25 cellular contexts compared by ENCODE assay signal in genomic region chr5:101580591-101580990, GRCh38.
DNase-seq lines count a peak whose midpoint lies in the region; ATAC-seq, FAIRE-seq and TF ChIP-seq lines count a peak whose summit lies in the region.
"Had no signal": no experiment of that assay in that cellular context is flagged by ENCODE, and none has a peak within 500 bp of the region (broad histone marks: within the 10 kb centered on the region; RNA-seq: fewer than 3 reads in every experiment).

No MANE protein-coding gene starts in this region.

- no peak for TF ChIP-seq RAD21 in HepG2 (CRISPR knock-in tag; IDR thresholded peaks at IDR 0.05)

- POLR2A ChIA-PET in PC-3 (lab: Charles Lee; ENCODE audit: unreplicated experiment) (no interaction called here), HepG2 (lab: Yijun Ruan, JAX) (no interaction called here)

- BruUV-seq in PC-3 (replicated peaks; lab: Mats Ljungman, UMichigan) (no TSS peak), HepG2 (replicated peaks; lab: Mats Ljungman, UMichigan) (no TSS peak)

- H3K4me1 ChIP-seq in GM23248 (ENCODE audit: insufficient read depth) (no peaks in the 10 kb centered on the region), PC-3 (ENCODE audit: insufficient read depth, low read length) (no peaks in the 10 kb centered on the region), HepG2 (ENCODE audit: insufficient read depth, low read length) (no peaks in the 10 kb centered on the region)
- H3K4me1 ChIP-seq: Caco-2 had no signal

- CTCF ChIA-PET in PC-3 (lab: Charles Lee) = no interaction called here
- CTCF ChIA-PET in HepG2 (lab: Yijun Ruan, JAX; ENCODE audit: low intra/inter-chr PET ratio, low total read pairs) = no interaction called here

- peak overlapping the region; percentile 27; the same call in 1 of the 2 replicates for H2AFZ ChIP-seq in GM23248
- H2AFZ ChIP-seq in PC-3 (ENCODE audit: low read length) = no peak overlapping the region
- no peak overlapping the region for H2AFZ ChIP-seq in HepG2 (ENCODE audit: low read length)

- TF ChIP-seq EP300 in HepG2 (IDR thresholded peaks at IDR 0.05; ENCODE audit: low read depth in 2 of 2, low read length in 2 of 2) (no peak), HepG2 (CRISPR knock-in tag; IDR thresholded peaks at IDR 0.05; ENCODE audit: borderline replicate concordance) (no peak)

- H3K4me3 ChIP-seq in GM23248 = no peak overlapping the region
- H3K4me3 ChIP-seq in PC-3 (ENCODE audit: low read length) = no peak overlapping the region
- H3K4me3 ChIP-seq in bronchial epithelial cell (ENCODE audit: low read depth, low read length) = no peak overlapping the region
- H3K4me3 ChIP-seq in HepG2 (replicated peaks in 1 of 3; ENCODE audit: insufficient read depth in 1 of 3, low read depth in 2 of 3, low read length in 3 of 3) = no peak overlapping the region
- H3K4me3 ChIP-seq: BLaER1 treated with 17β-estradiol and CSF1 and Interleukin-3, amounts not matched to agents 10 nM and 100 nM; GM12878 had no signal

- no peaks in the 10 kb centered on the region for H3F3A ChIP-seq in GM23248 (ENCODE audit: insufficient read depth)
- H3F3A ChIP-seq in PC-3 (ENCODE audit: low read length, unreplicated experiment) = no peaks in the 10 kb centered on the region

- intact Hi-C loops in PC-3 (cut with micrococcal nuclease) (no loop called here), HepG2 (cut with micrococcal nuclease; ENCODE audit: unreplicated experiment) (no loop called here)

- H3K36me3 ChIP-seq in GM23248 (ENCODE audit: low read depth) (no peaks in the 10 kb centered on the region), PC-3 (ENCODE audit: low read depth, low read length) (no peaks in the 10 kb centered on the region), bronchial epithelial cell (ENCODE audit: control insufficient read depth, insufficient read depth, low read length) (no peaks in the 10 kb centered on the region), HepG2 (replicated peaks in 1 of 2; ENCODE audit: control insufficient read depth in 1 of 2, insufficient read depth in 2 of 2, low read length in 2 of 2) (no peaks in the 10 kb centered on the region)
- H3K36me3 ChIP-seq: BLaER1 treated with 17β-estradiol and CSF1 and Interleukin-3, amounts not matched to agents 10 nM and 100 nM had no signal

- TF ChIP-seq POLR2A in HepG2 (IDR thresholded peaks at IDR 0.05; ENCODE audit: insufficient read depth in 1 of 2, low read depth in 2 of 2, low read length in 2 of 2) = no peak

- ATAC-seq in PC-3 (peak; percentile 56; the same call in 1 of the 2 replicates), GM21381 (IDR thresholded peaks at IDR 0.05; ENCODE audit: unreplicated experiment) (no peak), HepG2 (no peak)
- ATAC-seq: GM12878, HCT116 had no signal

- no peaks in the 10 kb centered on the region for H3K79me2 ChIP-seq in GM23248 (ENCODE audit: insufficient read depth)
- no peaks in the 10 kb centered on the region for H3K79me2 ChIP-seq in PC-3 (ENCODE audit: low read length)
- H3K79me2 ChIP-seq in HepG2 (ENCODE audit: insufficient read depth, low read length) = no peaks in the 10 kb centered on the region

- H3K9me3 ChIP-seq in GM23248 (ENCODE audit: low read depth) (no peaks in the 10 kb centered on the region), PC-3 (ENCODE audit: low read length) (no peaks in the 10 kb centered on the region), HepG2 (ENCODE audit: low read length) (no peaks in the 10 kb centered on the region)
- H3K9me3 ChIP-seq: BLaER1 treated with 17β-estradiol and CSF1 and Interleukin-3, amounts not matched to agents 10 nM and 100 nM had no signal

- H3K9ac ChIP-seq in GM23248 = no peak overlapping the region
- H3K9ac ChIP-seq in PC-3 (ENCODE audit: low read length) = no peak overlapping the region
- H3K9ac ChIP-seq in HepG2 (ENCODE audit: insufficient read depth, low read depth, low read length) = no peak overlapping the region
- H3K9ac ChIP-seq: BLaER1 treated with 17β-estradiol and CSF1 and Interleukin-3, amounts not matched to agents 10 nM and 100 nM had no signal

- no peaks in the 10 kb centered on the region for H3K9me2 ChIP-seq in GM23248 (ENCODE audit: insufficient read depth)
- no peaks in the 10 kb centered on the region for H3K9me2 ChIP-seq in PC-3 (replicated peaks; ENCODE audit: low read length)

- no peaks in the 10 kb centered on the region for H3K27me3 ChIP-seq in GM23248 (replicated peaks; ENCODE audit: insufficient read depth)
- H3K27me3 ChIP-seq in PC-3 (ENCODE audit: low read length) = no peaks in the 10 kb centered on the region
- no peaks in the 10 kb centered on the region for H3K27me3 ChIP-seq in bronchial epithelial cell (ENCODE audit: control insufficient read depth, insufficient read depth, low read length)
- H3K27me3 ChIP-seq in HepG2 (ENCODE audit: control insufficient read depth in 1 of 2, insufficient read depth in 2 of 2, low read length in 2 of 2) = no peaks in the 10 kb centered on the region
- H3K27me3 ChIP-seq: BLaER1 treated with 17β-estradiol and CSF1 and Interleukin-3, amounts not matched to agents 10 nM and 100 nM had no signal

- WGBS in GM23248 (ENCODE audit: low coverage in 1 of 2, low lambda C conversion rate in 2 of 2, missing lambda C conversion rate in 2 of 2), 2 experiments = 71 to 72% methylated on average over 3 of the region's 3 CpGs
- WGBS in HepG2 (ENCODE audit: low lambda C conversion rate) = 12% methylated on average over 3 of the region's 3 CpGs

- H3K4me2 ChIP-seq in GM23248 (ENCODE audit: unreplicated experiment) = no peak overlapping the region
- H3K4me2 ChIP-seq in PC-3 (ENCODE audit: low read length) = no peak overlapping the region
- H3K4me2 ChIP-seq in HepG2 (ENCODE audit: low read depth, low read length) = no peak overlapping the region
- H3K4me2 ChIP-seq: BLaER1 treated with 17β-estradiol and CSF1 and Interleukin-3, amounts not matched to agents 10 nM and 100 nM had no signal

- H3K27ac ChIP-seq in GM23248 (no peak overlapping the region), PC-3 (ENCODE audit: low read length) (no peak overlapping the region), HepG2 (ENCODE audit: extremely low read length, insufficient read depth, low read length) (no peak overlapping the region)
- H3K27ac ChIP-seq: BLaER1 treated with 17β-estradiol and CSF1 and Interleukin-3, amounts not matched to agents 10 nM and 100 nM had no signal

- H4K20me1 ChIP-seq in GM23248 (ENCODE audit: insufficient read depth) = no peaks in the 10 kb centered on the region
- no peaks in the 10 kb centered on the region for H4K20me1 ChIP-seq in PC-3 (ENCODE audit: low read length)
- no peaks in the 10 kb centered on the region for H4K20me1 ChIP-seq in HepG2 (ENCODE audit: insufficient read depth, low read length)
- H4K20me1 ChIP-seq: BLaER1 treated with 17β-estradiol and CSF1 and Interleukin-3, amounts not matched to agents 10 nM and 100 nM had no signal

- FAIRE-seq in bronchial epithelial cell (lab: Jason Lieb, UNC) (no peak), HepG2 (lab: Jason Lieb, UNC) (no peak)
- FAIRE-seq: GM12878 had no signal

- in situ Hi-C loops in GM23248 (cut with MboI) (no loop called here), HepG2 (cut with HindIII; ENCODE audit: extremely low pct_ligation_motif_present, low pct_unique_long_range_greater_than_20kb) (no loop called here)

- no peak for TF ChIP-seq CTCF in PC-3 (conservative IDR thresholded peaks at IDR 0.05; ENCODE audit: low read depth, low read length)
- TF ChIP-seq CTCF in bronchial epithelial cell (IDR thresholded peaks at IDR 0.05; ENCODE audit: insufficient read depth, low read length, severe bottlenecking) = no peak
- no peak for TF ChIP-seq CTCF in HepG2 (CRISPR knock-in tag; IDR thresholded peaks at IDR 0.05)

- peak; percentile 41 for DNase-seq in GM23248
- peak; percentile 34 for DNase-seq in PC-3
- DNase-seq in bronchial epithelial cell (ENCODE audit: low read depth) = peak; percentile 6
- peak; percentile 5 for DNase-seq in kidney tubule cell (ENCODE audit: low spot score)
- DNase-seq in HepG2 (ENCODE audit: low spot score) = no peak
- no peak for DNase-seq in stimulated activated CD4-positive, alpha-beta T cell treated with anti-CD3 and anti-CD28 coated beads, Interleukin-15, amount 100 ng/mL, for 24 hours
- no peak for DNase-seq in globus pallidus (ENCODE audit: low spot score)
- DNase-seq: 8988T; Caco-2; CD4-positive, alpha-beta memory T cell; DMS 273 treated with DMSO at 0.1 percent for 48 hours; DMS79 treated with DMSO at 0.1 percent for 48 hours; GOT3; KG1; NCI-H1417; NCI-H1694 treated with DMSO at 0.1 percent for 48 hours; NCI-H2081 treated with DMSO at 0.1 percent for 48 hours; NCI-H2171 treated with DMSO at 0.1 percent for 48 hours; NCI-H524 treated with DMSO at 0.1 percent for 48 hours; OCI-M1; Right ventricle myocardium superior had no signal

TF ChIP-seq in HepG2, 621 proteins besides CTCF, POLR2A, EP300 and RAD21 (continues in another document):
- TF ChIP-seq DDIT3 (CRISPR knock-in tag; IDR thresholded peaks at IDR 0.05) = no peak

Comparison
In these comparisons a context has a peak if more than half of its experiments do, and no peak if none do; other contexts are left out.
1. DNase-seq: peak in GM23248 (single experiment), PC-3 (single experiment), bronchial epithelial cell (single experiment) and kidney tubule cell (single experiment); none in HepG2 (single experiment), stimulated activated CD4-positive, alpha-beta T cell treated with anti-CD3 and anti-CD28 coated beads, Interleukin-15, amount 100 ng/mL, for 24 hours (single experiment) and globus pallidus (single experiment).